In the genomic region with DNA sequence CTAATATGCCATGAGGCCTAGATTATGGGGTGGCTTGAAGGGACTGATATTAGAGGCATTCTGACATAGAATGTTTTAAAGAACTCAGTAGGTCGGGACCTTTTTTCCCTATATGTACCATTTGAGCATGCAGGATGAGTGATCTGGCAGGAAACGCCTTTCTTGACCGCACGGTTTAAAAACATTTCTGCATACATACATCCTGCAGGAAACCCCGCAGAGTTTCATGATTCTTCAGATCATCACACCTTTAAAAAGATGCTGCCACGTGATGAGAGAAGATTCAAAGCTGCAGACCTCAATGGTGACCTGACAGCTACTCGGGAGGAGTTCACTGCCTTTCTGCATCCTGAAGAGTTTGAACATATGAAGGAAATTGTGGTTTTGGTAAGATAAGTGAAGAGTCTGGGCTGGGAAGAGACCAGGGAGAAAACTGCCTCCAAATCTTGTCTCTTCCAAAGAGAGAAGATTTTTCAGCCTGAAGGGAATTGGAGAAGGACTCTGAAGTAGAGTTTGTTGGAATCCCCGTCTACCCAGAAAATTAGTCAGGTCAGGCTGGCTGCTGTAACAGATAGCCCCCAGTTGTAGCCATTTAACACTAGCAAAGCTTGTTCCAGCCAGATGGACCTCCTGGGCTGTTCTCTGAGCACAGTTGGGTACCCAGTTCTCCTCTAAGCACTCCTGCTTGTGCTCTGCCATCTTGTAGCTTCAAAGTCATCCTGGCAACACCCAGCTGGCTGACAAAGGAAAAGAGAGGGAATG, we compare ENCODE assay signal across 22 cellular contexts.
"Had no signal": no experiment of that assay in that cellular context is flagged by ENCODE, and none has a peak within 500 bp of the region (broad histone marks: within the 10 kb centered on the region; RNA-seq: fewer than 3 reads in every experiment).

No MANE protein-coding gene starts in this region.

- ATAC-seq: activated CD4-positive, CD25-positive, alpha-beta regulatory T cell treated with anti-CD3 and anti-CD28 coated beads, Interleukin-2, amount 50 U/mL, for 24 hours; SK-N-SH treated with all-trans-retinoic acid at 6 μM for 48 hours had no signal

- H3K4me3 Mint-ChIP-seq: activated naive CD8-positive, alpha-beta T cell; brain had no signal

- H3K9me3 Mint-ChIP-seq: brain had no signal

- H3K27ac ChIP-seq: Peyer's patch, SJSA1 had no signal

- H3K27ac Mint-ChIP-seq: activated naive CD8-positive, alpha-beta T cell had no signal

- H3K27me3 Mint-ChIP-seq: activated naive CD8-positive, alpha-beta T cell; brain had no signal

- DNase-seq: activated CD4-positive, alpha-beta T cell treated with anti-CD3 and anti-CD28 coated beads for 4 hours; activated CD8-positive, alpha-beta memory T cell treated with anti-CD3 and anti-CD28 coated beads, Interleukin-2, amount 50 U/mL, for 48 hours; activated effector memory CD4-positive, alpha-beta T cell treated with Interleukin-2 at 50 U/mL for 16 hours; activated naive CD4-positive, alpha-beta T cell; activated T-cell treated with anti-CD3 and anti-CD28 coated beads, Interleukin-2, amount 50 U/mL, for 1 hour; amygdala; cerebellar nuclear complex; Karpas-422; NCI-H1105 treated with DMSO at 0.1 percent for 48 hours; NCI-H146; NCI-H187 treated with DMSO at 0.1 percent for 48 hours; NCI-H2081 treated with DMSO at 0.1 percent for 48 hours; NCI-H446; NCI-H524; Peyer's patch; SHP77; SW 1271 had no signal
